In genomic region chr6:26204332-26205160, GRCh38 we compare ENCODE assay signal across 1 cellular context.
TF ChIP-seq lines count a peak whose summit lies in the region.

No MANE protein-coding gene starts in this region.

TF ChIP-seq in K562, 482 proteins besides CTCF, POLR2A, EP300 and RAD21 (continued from another document and continues in another):
- TF ChIP-seq AFF1 (IDR thresholded peaks at IDR 0.05; ENCODE audit: low read depth in 1 of 2, partially characterized antibody in 2 of 2) (peak; percentile 88 to 98), PTBP1 (IDR thresholded peaks at IDR 0.05; ENCODE audit: low read depth, low read length) (peak; percentile 93), NCOR1 (IDR thresholded peaks at IDR 0.05) (peak; percentile 86), RBM39 (optimal IDR thresholded peaks at IDR 0.05; ENCODE audit: low read depth, low read length) (peak; percentile 97), CREB3L1 (IDR thresholded peaks at IDR 0.05; ENCODE audit: borderline replicate concordance, low read depth) (peak; percentile 33; the same call in 1 of the 2 replicates), ZKSCAN1 (IDR thresholded peaks at IDR 0.05; ENCODE audit: low read depth, low read length) (peak; percentile 100), TRIM25 (IDR thresholded peaks at IDR 0.05; ENCODE audit: borderline replicate concordance) (no peak), NCOA2 (IDR thresholded peaks at IDR 0.05; ENCODE audit: partially characterized antibody in 2 of 2) (no peak), ZNF77 (CRISPR knock-in tag; IDR thresholded peaks at IDR 0.05) (no peak), USF1 (CRISPR knock-in tag; IDR thresholded peaks at IDR 0.05) (no peak; the same call in 1 of the 2 replicates), RBM14 (IDR thresholded peaks at IDR 0.05; ENCODE audit: borderline replicate concordance, insufficient read depth, low read depth, low read length) (no peak), ZNF24 (IDR thresholded peaks at IDR 0.05) (no peak; the same call in 1 of the 2 replicates), PYGO2 (tag; IDR thresholded peaks at IDR 0.05) (peak; percentile 72), ZNF512 (tag; IDR thresholded peaks at IDR 0.05) (no peak), HDAC1 (IDR thresholded peaks at IDR 0.05) (peak; percentile 44 to 70; a peak in 2 of 4 replicates), ZNF764 (CRISPR knock-in tag; IDR thresholded peaks at IDR 0.05; ENCODE audit: low read depth) (peak; percentile 52), HNRNPL (IDR thresholded peaks at IDR 0.05; ENCODE audit: low read depth, low read length) (peak; percentile 99), UBTF (IDR thresholded peaks at IDR 0.05; ENCODE audit: borderline replicate concordance in 1 of 2, low read depth in 2 of 2, low read length in 2 of 2) (no peak), ZNF282 (CRISPR knock-in tag; IDR thresholded peaks at IDR 0.05) (no peak), SRSF9 (IDR thresholded peaks at IDR 0.05; ENCODE audit: borderline replicate concordance, low read depth, low read length) (no peak), PHB2 (IDR thresholded peaks at IDR 0.05; ENCODE audit: low read depth) (no peak), MECOM (CRISPR knock-in tag; IDR thresholded peaks at IDR 0.05) (peak; percentile 42; the same call in 1 of the 2 replicates), NR3C1 (CRISPR knock-in tag; IDR thresholded peaks at IDR 0.05) (no peak), EWSR1 (IDR thresholded peaks at IDR 0.05; ENCODE audit: borderline replicate concordance, low read depth, partially characterized antibody) (no peak), KDM5B (IDR thresholded peaks at IDR 0.05; ENCODE audit: insufficient replicate concordance, low read depth, low read length) (peak; percentile 99), KLF6 (CRISPR knock-in tag; IDR thresholded peaks at IDR 0.05; ENCODE audit: borderline replicate concordance) (no peak), FOXO4 (CRISPR knock-in tag; IDR thresholded peaks at IDR 0.05) (peak; percentile 69; the same call in 1 of the 2 replicates), ZNF324 (CRISPR knock-in tag; IDR thresholded peaks at IDR 0.05) (no peak), MAFK (IDR thresholded peaks at IDR 0.05; ENCODE audit: low read length) (0 out of 2 replicates have a peak, but pooled peaks have one; percentile 18), MYBL2 (IDR thresholded peaks at IDR 0.05; ENCODE audit: low read depth) (no peak; the same call in 1 of the 2 replicates), MYBL2 (CRISPR knock-in tag; IDR thresholded peaks at IDR 0.05; ENCODE audit: borderline replicate concordance) (no peak), SP1 (CRISPR knock-in tag; IDR thresholded peaks at IDR 0.05) (peak; percentile 94), CBX5 (IDR thresholded peaks at IDR 0.05; ENCODE audit: borderline replicate concordance, low read depth) (no peak), ZNF263 (CRISPR knock-in tag; IDR thresholded peaks at IDR 0.05; ENCODE audit: borderline replicate concordance) (peak; percentile 60; the same call in 1 of the 2 replicates), STAT5A (IDR thresholded peaks at IDR 0.05; ENCODE audit: borderline replicate concordance, low read length) (peak; percentile 65; the same call in 1 of the 2 replicates), NFATC3 (IDR thresholded peaks at IDR 0.05) (no peak), HMGXB4 (CRISPR knock-in tag; IDR thresholded peaks at IDR 0.05) (peak; percentile 85), ZBTB1 (CRISPR knock-in tag; IDR thresholded peaks at IDR 0.05; ENCODE audit: borderline replicate concordance, low read depth) (peak; percentile 79; the same call in 1 of the 2 replicates), HDGF (IDR thresholded peaks at IDR 0.05) (no peak), AFF4 (CRISPR knock-in tag; IDR thresholded peaks at IDR 0.05) (peak; percentile 100), ZNF175 (CRISPR knock-in tag; IDR thresholded peaks at IDR 0.05; ENCODE audit: low read depth) (peak; percentile 70)
